ENCODE assay signal across 8 cellular contexts in genomic region chr1:229661022-229661877, GRCh38. TPM values are rescaled to one million over a fixed set of nuclear protein-coding genes. Genes with fewer than 3 reads are reported as not detected.
DNase-seq lines count a peak whose midpoint lies in the region; ATAC-seq and TF ChIP-seq lines count a peak whose summit lies in the region.

No MANE protein-coding gene starts in this region.

- peak overlapping the region; percentile 49 for H3K27ac Mint-ChIP-seq in Calu3 (ENCODE audit: unreplicated experiment)
- no peak overlapping the region for H3K27ac Mint-ChIP-seq in activated naive CD4-positive, alpha-beta T cell treated with anti-CD3 and anti-CD28 coated beads, Interleukin-2, amount 50 U/mL, for 72 hours

- no peaks in the 10 kb centered on the region for H3K9me3 Mint-ChIP-seq in Calu3 (ENCODE audit: low read depth, unreplicated experiment)
- no peaks in the 10 kb centered on the region for H3K9me3 Mint-ChIP-seq in activated naive CD4-positive, alpha-beta T cell treated with anti-CD3 and anti-CD28 coated beads, Interleukin-2, amount 50 U/mL, for 72 hours

- no peaks in the 10 kb centered on the region for H3K4me1 Mint-ChIP-seq in Calu3 (ENCODE audit: low read depth, unreplicated experiment)

- peaks cover 44% of the 10 kb centered on the region for H3K36me3 ChIP-seq in SK-N-MC (ENCODE audit: insufficient read depth, low read length)
- no peaks in the 10 kb centered on the region for H3K36me3 ChIP-seq in cardiac muscle cell
- peaks cover 4 to 45% of the 10 kb centered on the region in 2 donors for H3K36me3 ChIP-seq in psoas muscle (ENCODE audit: insufficient read depth in 1 of 2, low read depth in 1 of 2)
- H3K36me3 ChIP-seq in aorta (ENCODE audit: control insufficient read depth in 1 of 2, insufficient read depth in 2 of 2, low read length in 1 of 2): no peaks in the 10 kb centered on the region

- no peak overlapping the region for H3K4me3 Mint-ChIP-seq in Calu3 (ENCODE audit: low read depth, unreplicated experiment)

- H3K27ac ChIP-seq in SK-N-MC (no peak overlapping the region; the same call in 1 of the 2 replicates), cardiac muscle cell (no peak overlapping the region), psoas muscle (no peak overlapping the region), aorta (ENCODE audit: low read depth in 1 of 2, low read length in 2 of 2) (no peak overlapping the region)

- intact Hi-C loops in Calu3 (cut with micrococcal nuclease; ENCODE audit: unreplicated experiment) (loop anchor here (2.0 to 10.0 kb wide), 4 partner anchors 444 to 650 kb away; no protein-coding TSS in a partner anchor), psoas muscle (cut with DNase I) (loop anchor here (1.0 to 5.0 kb wide), 5 partner anchors 181 to 650 kb away; partner anchors contain the start of gene GALNT2 (in 1 of the 2)), aorta (cut with DNase I) (loop anchor here (1.0 to 5.0 kb wide), 4 partner anchors 406 to 650 kb away; partner anchors contain the start of gene GALNT2 (in 1 of the 2))

- 53 to 58% (median 57%) methylated on average over 19 of the region's 19 CpGs for WGBS in psoas muscle, 3 donors
- 43 to 48% methylated on average over 19 of the region's 19 CpGs for WGBS in aorta, 2 donors

- no peak overlapping the region for H3K9ac ChIP-seq in SK-N-MC (ENCODE audit: insufficient read length)

- no peaks in the 10 kb centered on the region for H3K27me3 Mint-ChIP-seq in Calu3 (ENCODE audit: unreplicated experiment)

- DNase-seq in Calu3 (peak; percentile 89), M059J (ENCODE audit: low read depth) (peak; percentile 54), SK-N-MC (ENCODE audit: low read depth, low spot score) (peak; percentile 12), cardiac muscle cell (ENCODE audit: low read depth in 1 of 2, low spot score in 1 of 2) (peak; percentile 79 to 87), psoas muscle (peak; percentile 79 to 86), aorta (peak; percentile 86 to 93)
- peak; percentile 61 to 75 for DNase-seq in activated naive CD4-positive, alpha-beta T cell treated with anti-CD3 and anti-CD28 coated beads, Interleukin-2, amount 50 U/mL, for 72 hours (ENCODE audit: low spot score in 2 of 2)

- BruUV-seq in Calu3 (replicated peaks; lab: Mats Ljungman, UMichigan): no TSS peak

- H3K4me3 ChIP-seq in SK-N-MC (no peak overlapping the region), cardiac muscle cell (no peak overlapping the region), psoas muscle (no peak overlapping the region), aorta (ENCODE audit: low read length in 2 of 2) (no peak overlapping the region)

- TF ChIP-seq CTCF in Calu3 (IDR thresholded peaks at IDR 0.05; ENCODE audit: unreplicated experiment): peak; percentile 92
- TF ChIP-seq CTCF in cardiac muscle cell (IDR thresholded peaks at IDR 0.05; ENCODE audit: low read depth, low read length): peak; percentile 97
- TF ChIP-seq CTCF in psoas muscle (IDR thresholded peaks at IDR 0.05): peak; percentile 87

- CTCF ChIA-PET in Calu3 (lab: Charles Lee): interaction anchor here (0.6 to 1.5 kb wide), 6 partner anchors 14 to 650 kb away, joined by 3 to 5 read pairs (median 4); no protein-coding TSS in a partner anchor

- H3K27me3 ChIP-seq in cardiac muscle cell (no peaks in the 10 kb centered on the region), psoas muscle (ENCODE audit: insufficient read depth in 3 of 3, low read length in 2 of 3) (no peaks in the 10 kb centered on the region), aorta (ENCODE audit: control insufficient read depth in 1 of 2, insufficient read depth in 2 of 2, low read length in 1 of 2) (no peaks in the 10 kb centered on the region)

- H3K36me3 Mint-ChIP-seq in Calu3 (ENCODE audit: insufficient read depth, unreplicated experiment): peaks cover 29% of the 10 kb centered on the region
- H3K36me3 Mint-ChIP-seq in activated naive CD4-positive, alpha-beta T cell treated with anti-CD3 and anti-CD28 coated beads, Interleukin-2, amount 50 U/mL, for 72 hours: peaks cover 5 to 7% of the 10 kb centered on the region in 2 donors

- ATAC-seq in GM21717 (IDR thresholded peaks at IDR 0.05; ENCODE audit: unreplicated experiment) (peak; percentile 77), psoas muscle (peak; percentile 88 to 96 (median 94)), aorta (ENCODE audit: low FRiP score) (peak; percentile 90)
- ATAC-seq in activated naive CD4-positive, alpha-beta T cell treated with anti-CD3 and anti-CD28 coated beads, Interleukin-2, amount 50 U/mL, for 72 hours: peak; percentile 34 to 62

- H3K4me1 ChIP-seq in cardiac muscle cell (ENCODE audit: low read depth) (peaks cover 16% of the 10 kb centered on the region), psoas muscle (no peaks in the 10 kb centered on the region), aorta (ENCODE audit: control insufficient read depth in 1 of 2, insufficient read depth in 2 of 2, low read length in 2 of 2) (no peaks in the 10 kb centered on the region)

- no peaks in the 10 kb centered on the region for H3K9me3 ChIP-seq in SK-N-MC (ENCODE audit: low read depth, low read length)
- H3K9me3 ChIP-seq in cardiac muscle cell (ENCODE audit: low read depth): no peaks in the 10 kb centered on the region
- H3K9me3 ChIP-seq in psoas muscle: no peaks in the 10 kb centered on the region
- no peaks in the 10 kb centered on the region for H3K9me3 ChIP-seq in aorta (ENCODE audit: control insufficient read depth, low read length)

RNA-seq across cellular contexts. Expression of gene URB2, which starts 35.2 kb away (rescaled TPM):
- total RNA-seq in Calu3 (2022) (25.2 and 25.7 TPM in 2 replicates), cardiac muscle cell (5.4 and 7.5 TPM in 2 replicates), psoas muscle (10 to 100 TPM in 3 of 4 donors, 1 to 10 TPM in 1; 8.3 to 18.2 (median 16.8) TPM), aorta (1 to 10 TPM; 6.8 to 8.9 TPM)
- total RNA-seq in M059J (2014; rRNA removed; shearing (Covaris generic)): 6.4 and 11.1 TPM in 2 replicates
- total RNA-seq in activated naive CD4-positive, alpha-beta T cell treated with anti-CD3 and anti-CD28 coated beads, Interleukin-2, amount 50 U/mL, for 72 hours: 10 to 100 TPM; 11.4 to 15.7 TPM
- polyA plus RNA-seq in cardiac muscle cell (3.4 and 4.7 TPM in 2 replicates), psoas muscle (10 to 100 TPM in 1 of 3 donors, 1 to 10 TPM in 2; 4.7 to 10.2 (median 9.2) TPM), aorta (1 to 10 TPM in 1 of 2 donors, under 1 TPM in 1; 0.50 to 2.1 TPM)

RNA-seq across cellular contexts. Expression of gene TAF5L, which starts 35.3 kb away (rescaled TPM):
- total RNA-seq in Calu3 (2022): 35.8 and 36.3 TPM in 2 replicates
- total RNA-seq in M059J (2014; rRNA removed; shearing (Covaris generic)): 22.7 and 23.6 TPM in 2 replicates
- 10 to 100 TPM; 10.9 to 21.6 TPM for total RNA-seq in activated naive CD4-positive, alpha-beta T cell treated with anti-CD3 and anti-CD28 coated beads, Interleukin-2, amount 50 U/mL, for 72 hours
- total RNA-seq in cardiac muscle cell: 9.6 and 10.2 TPM in 2 replicates
- 2.5 and 3.2 TPM in 2 replicates for polyA plus RNA-seq in cardiac muscle cell
- 10 to 100 TPM in 3 of 4 donors, 1 to 10 TPM in 1; 8.5 to 49.0 (median 28.6) TPM for total RNA-seq in psoas muscle
- polyA plus RNA-seq in psoas muscle: 10 to 100 TPM; 13.8 to 31.7 (median 15.7) TPM
- 10 to 100 TPM; 29.8 to 37.8 TPM for total RNA-seq in aorta
- 10 to 100 TPM; 11.6 to 16.0 TPM for polyA plus RNA-seq in aorta

Comparison
In these comparisons a context has a peak if more than half of its experiments do, and no peak if none do; other contexts are left out.
1. DNase-seq: peak in every context shown above with its lines; median percentile 90 in aorta; 89 in Calu3; 83 in cardiac muscle cell; 82 in psoas muscle; 68 in activated naive CD4-positive, alpha-beta T cell treated with anti-CD3 and anti-CD28 coated beads, Interleukin-2, amount 50 U/mL, for 72 hours; 54 in M059J; 12 in SK-N-MC.